Comparison of ENCODE assay signal across 16 cellular contexts in genomic region chr20:17707951-17708350, GRCh38. TPM values are rescaled to one million over a fixed set of nuclear protein-coding genes. Genes with fewer than 3 reads are reported as not detected.
"Had no signal": no experiment of that assay in that cellular context is flagged by ENCODE, and none has a peak within 500 bp of the region (broad histone marks: within the 10 kb centered on the region; RNA-seq: fewer than 3 reads in every experiment).

No MANE protein-coding gene starts in this region.

RNA-seq across cellular contexts. Expression of gene BANF2, which starts 8.2 kb away (rescaled TPM):
- total RNA-seq: activated B cell treated with CpG ODN at 0.5 μM for 24 hours; activated CD4-positive, alpha-beta memory T cell treated with anti-CD3 and anti-CD28 coated beads for 36 hours; activated CD4-positive, alpha-beta T cell treated with anti-CD3 and anti-CD28 coated beads, Interleukin-2, amount 10 ng/mL, durations not matched to agents 24 days and 14 days; activated CD8-positive, alpha-beta memory T cell treated with anti-CD3 and anti-CD28 coated beads for 36 hours; activated CD8-positive, alpha-beta T cell treated with anti-CD3 and anti-CD28 coated beads for 36 hours; activated naive CD4-positive, alpha-beta T cell treated with anti-CD3 and anti-CD28 coated beads for 36 hours; activated naive CD4-positive, alpha-beta T cell treated with anti-CD3 and anti-CD28 coated beads, Interleukin-2, amount 50 U/mL, for 72 hours; activated naive CD8-positive, alpha-beta T cell treated with anti-CD3 and anti-CD28 coated beads, Interleukin-2, amount 10 ng/mL, durations not matched to agents 7 days and 5 days; activated T-cell treated with anti-CD3 and anti-CD28 coated beads, Interleukin-2, amount 50 U/mL, for 4 hours; activated T-cell treated with anti-CD3 and anti-CD28 coated beads, Interleukin-2, amount 50 U/mL, for 72 hours; activated T-helper 1 cell treated with anti-CD3 and anti-CD28 coated beads, Interleukin-12 subunit alpha, Interleukin-12 subunit beta, Interleukin-2, Interleukin-4 antibody, amounts not matched to agents 30 ng/mL and 10 ng/mL and 1 ng/mL, durations not matched to agents 14 hours and 24 hours and 36 hours; activated T-helper 17 cell treated with anti-CD3 and anti-CD28 coated beads, Interleukin-2, amount 50 U/mL, for 72 hours; ascending aorta; breast epithelium; cardiac septum; cerebellum had no signal
